ENCODE assay signal across 1 cellular context in the genomic region with DNA sequence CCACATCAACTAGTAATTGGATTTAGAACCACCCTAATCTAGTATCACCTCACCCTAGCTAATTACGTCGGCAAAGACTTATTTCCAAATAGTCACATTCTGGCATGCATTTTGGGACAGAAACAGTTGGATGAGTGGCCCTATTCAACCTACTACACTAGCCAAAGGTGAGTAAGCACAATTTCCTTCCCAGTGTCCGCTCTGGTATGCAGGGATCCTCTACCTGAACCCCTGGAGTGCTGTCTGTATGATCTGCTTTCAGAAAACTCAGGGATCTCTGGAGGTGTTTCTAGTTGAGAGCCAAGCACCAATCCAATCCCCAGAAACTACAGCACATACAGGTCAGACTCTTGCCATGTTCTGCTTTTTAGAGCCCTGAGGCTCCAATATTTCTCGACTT.
TF ChIP-seq lines count a peak whose summit lies in the region.

No MANE protein-coding gene starts in this region.

TF ChIP-seq in GM23338, 12 proteins besides CTCF, POLR2A, EP300 and RAD21 (continued from another document):
- TF ChIP-seq REST (IDR thresholded peaks at IDR 0.05; ENCODE audit: unreplicated experiment) = no peak
- TF ChIP-seq, protein P1, sequence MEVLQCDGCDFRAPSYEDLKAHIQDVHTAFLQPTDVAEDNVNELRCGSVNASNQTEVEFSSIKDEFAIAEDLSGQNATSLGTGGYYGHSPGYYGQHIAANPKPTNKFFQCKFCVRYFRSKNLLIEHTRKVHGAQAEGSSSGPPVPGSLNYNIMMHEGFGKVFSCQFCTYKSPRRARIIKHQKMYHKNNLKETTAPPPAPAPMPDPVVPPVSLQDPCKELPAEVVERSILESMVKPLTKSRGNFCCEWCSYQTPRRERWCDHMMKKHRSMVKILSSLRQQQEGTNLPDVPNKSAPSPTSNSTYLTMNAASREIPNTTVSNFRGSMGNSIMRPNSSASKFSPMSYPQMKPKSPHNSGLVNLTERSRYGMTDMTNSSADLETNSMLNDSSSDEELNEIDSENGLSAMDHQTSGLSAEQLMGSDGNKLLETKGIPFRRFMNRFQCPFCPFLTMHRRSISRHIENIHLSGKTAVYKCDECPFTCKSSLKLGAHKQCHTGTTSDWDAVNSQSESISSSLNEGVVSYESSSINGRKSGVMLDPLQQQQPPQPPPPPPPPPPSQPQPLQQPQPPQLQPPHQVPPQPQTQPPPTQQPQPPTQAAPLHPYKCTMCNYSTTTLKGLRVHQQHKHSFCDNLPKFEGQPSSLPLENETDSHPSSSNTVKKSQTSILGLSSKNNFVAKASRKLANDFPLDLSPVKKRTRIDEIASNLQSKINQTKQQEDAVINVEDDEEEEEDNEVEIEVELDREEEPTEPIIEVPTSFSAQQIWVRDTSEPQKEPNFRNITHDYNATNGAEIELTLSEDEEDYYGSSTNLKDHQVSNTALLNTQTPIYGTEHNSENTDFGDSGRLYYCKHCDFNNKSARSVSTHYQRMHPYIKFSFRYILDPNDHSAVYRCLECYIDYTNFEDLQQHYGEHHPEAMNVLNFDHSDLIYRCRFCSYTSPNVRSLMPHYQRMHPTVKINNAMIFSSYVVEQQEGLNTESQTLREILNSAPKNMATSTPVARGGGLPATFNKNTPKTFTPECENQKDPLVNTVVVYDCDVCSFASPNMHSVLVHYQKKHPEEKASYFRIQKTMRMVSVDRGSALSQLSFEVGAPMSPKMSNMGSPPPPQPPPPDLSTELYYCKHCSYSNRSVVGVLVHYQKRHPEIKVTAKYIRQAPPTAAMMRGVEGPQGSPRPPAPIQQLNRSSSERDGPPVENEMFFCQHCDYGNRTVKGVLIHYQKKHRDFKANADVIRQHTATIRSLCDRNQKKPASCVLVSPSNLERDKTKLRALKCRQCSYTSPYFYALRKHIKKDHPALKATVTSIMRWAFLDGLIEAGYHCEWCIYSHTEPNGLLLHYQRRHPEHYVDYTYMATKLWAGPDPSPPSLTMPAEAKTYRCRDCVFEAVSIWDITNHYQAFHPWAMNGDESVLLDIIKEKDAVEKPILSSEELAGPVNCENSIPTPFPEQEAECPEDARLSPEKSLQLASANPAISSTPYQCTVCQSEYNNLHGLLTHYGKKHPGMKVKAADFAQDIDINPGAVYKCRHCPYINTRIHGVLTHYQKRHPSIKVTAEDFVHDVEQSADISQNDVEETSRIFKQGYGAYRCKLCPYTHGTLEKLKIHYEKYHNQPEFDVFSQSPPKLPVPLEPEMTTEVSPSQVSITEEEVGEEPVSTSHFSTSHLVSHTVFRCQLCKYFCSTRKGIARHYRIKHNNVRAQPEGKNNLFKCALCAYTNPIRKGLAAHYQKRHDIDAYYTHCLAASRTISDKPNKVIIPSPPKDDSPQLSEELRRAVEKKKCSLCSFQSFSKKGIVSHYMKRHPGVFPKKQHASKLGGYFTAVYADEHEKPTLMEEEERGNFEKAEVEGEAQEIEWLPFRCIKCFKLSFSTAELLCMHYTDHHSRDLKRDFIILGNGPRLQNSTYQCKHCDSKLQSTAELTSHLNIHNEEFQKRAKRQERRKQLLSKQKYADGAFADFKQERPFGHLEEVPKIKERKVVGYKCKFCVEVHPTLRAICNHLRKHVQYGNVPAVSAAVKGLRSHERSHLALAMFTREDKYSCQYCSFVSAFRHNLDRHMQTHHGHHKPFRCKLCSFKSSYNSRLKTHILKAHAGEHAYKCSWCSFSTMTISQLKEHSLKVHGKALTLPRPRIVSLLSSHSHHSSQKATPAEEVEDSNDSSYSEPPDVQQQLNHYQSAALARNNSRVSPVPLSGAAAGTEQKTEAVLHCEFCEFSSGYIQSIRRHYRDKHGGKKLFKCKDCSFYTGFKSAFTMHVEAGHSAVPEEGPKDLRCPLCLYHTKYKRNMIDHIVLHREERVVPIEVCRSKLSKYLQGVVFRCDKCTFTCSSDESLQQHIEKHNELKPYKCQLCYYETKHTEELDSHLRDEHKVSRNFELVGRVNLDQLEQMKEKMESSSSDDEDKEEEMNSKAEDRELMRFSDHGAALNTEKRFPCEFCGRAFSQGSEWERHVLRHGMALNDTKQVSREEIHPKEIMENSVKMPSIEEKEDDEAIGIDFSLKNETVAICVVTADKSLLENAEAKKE (CRISPR knock-in tag; IDR thresholded peaks at IDR 0.05) = no peak
- TF ChIP-seq EZH2phosphoT487 (IDR thresholded peaks at IDR 0.05; ENCODE audit: unreplicated experiment) = no peak
- TF ChIP-seq ZNF331 (CRISPR knock-in tag; IDR thresholded peaks at IDR 0.05; ENCODE audit: low read depth) = no peak
- TF ChIP-seq EZH2 (IDR thresholded peaks at IDR 0.05; ENCODE audit: low read depth, unreplicated experiment) = no peak
- TF ChIP-seq NANOG (IDR thresholded peaks at IDR 0.05; ENCODE audit: borderline replicate concordance) = no peak
- TF ChIP-seq CREB1 (CRISPR knock-in tag; IDR thresholded peaks at IDR 0.05; ENCODE audit: low read depth) = no peak
- TF ChIP-seq POLR2AphosphoS5 (IDR thresholded peaks at IDR 0.05; ENCODE audit: low read depth) = no peak
